1 cellular context compared by ENCODE assay signal in genomic region chr1:58815069-58815679, GRCh38.
TF ChIP-seq lines count a peak whose summit lies in the region.

No MANE protein-coding gene starts in this region.

TF ChIP-seq in SK-N-SH treated with all-trans-retinoic acid at 6 μM for 48 hours, 23 proteins besides CTCF, POLR2A, EP300 and RAD21 (continued from another document):
- TF ChIP-seq ZFP3 (CRISPR knock-in tag; IDR thresholded peaks at IDR 0.05), result no peak
- no peak for TF ChIP-seq ESRRG (CRISPR knock-in tag; IDR thresholded peaks at IDR 0.05)
- TF ChIP-seq TOX (CRISPR knock-in tag; IDR thresholded peaks at IDR 0.05; ENCODE audit: borderline replicate concordance), result no peak
- no peak for TF ChIP-seq SNAI2 (CRISPR knock-in tag; IDR thresholded peaks at IDR 0.05)
- no peak for TF ChIP-seq PATZ1 (CRISPR knock-in tag; IDR thresholded peaks at IDR 0.05; ENCODE audit: borderline replicate concordance)
- no peak for TF ChIP-seq CSRNP3 (CRISPR knock-in tag; IDR thresholded peaks at IDR 0.05)
